In genomic region chr11:73596547-73596946, GRCh38 we compare ENCODE assay signal across 1 cellular context.
TF ChIP-seq lines count a peak whose summit lies in the region.

No MANE protein-coding gene starts in this region.

TF ChIP-seq in HEK293, 187 proteins besides CTCF, POLR2A, EP300 and RAD21 (continued from another document):
- no peak for TF ChIP-seq ZBTB11 (tag by site-specific recombination; conservative IDR thresholded peaks at IDR 0.05; ENCODE audit: low read depth)
- TF ChIP-seq ZNF670 (tag by site-specific recombination; IDR thresholded peaks at IDR 0.05; ENCODE audit: low read depth), result no peak
- TF ChIP-seq ZNF174 (tag by site-specific recombination; IDR thresholded peaks at IDR 0.05), result no peak
- no peak for TF ChIP-seq ZNF521 (tag by site-specific recombination; IDR thresholded peaks at IDR 0.05)
- peak; percentile 55; the same call in 1 of the 2 replicates for TF ChIP-seq REST (tag by site-specific recombination; IDR thresholded peaks at IDR 0.05)
- TF ChIP-seq, protein P1, sequence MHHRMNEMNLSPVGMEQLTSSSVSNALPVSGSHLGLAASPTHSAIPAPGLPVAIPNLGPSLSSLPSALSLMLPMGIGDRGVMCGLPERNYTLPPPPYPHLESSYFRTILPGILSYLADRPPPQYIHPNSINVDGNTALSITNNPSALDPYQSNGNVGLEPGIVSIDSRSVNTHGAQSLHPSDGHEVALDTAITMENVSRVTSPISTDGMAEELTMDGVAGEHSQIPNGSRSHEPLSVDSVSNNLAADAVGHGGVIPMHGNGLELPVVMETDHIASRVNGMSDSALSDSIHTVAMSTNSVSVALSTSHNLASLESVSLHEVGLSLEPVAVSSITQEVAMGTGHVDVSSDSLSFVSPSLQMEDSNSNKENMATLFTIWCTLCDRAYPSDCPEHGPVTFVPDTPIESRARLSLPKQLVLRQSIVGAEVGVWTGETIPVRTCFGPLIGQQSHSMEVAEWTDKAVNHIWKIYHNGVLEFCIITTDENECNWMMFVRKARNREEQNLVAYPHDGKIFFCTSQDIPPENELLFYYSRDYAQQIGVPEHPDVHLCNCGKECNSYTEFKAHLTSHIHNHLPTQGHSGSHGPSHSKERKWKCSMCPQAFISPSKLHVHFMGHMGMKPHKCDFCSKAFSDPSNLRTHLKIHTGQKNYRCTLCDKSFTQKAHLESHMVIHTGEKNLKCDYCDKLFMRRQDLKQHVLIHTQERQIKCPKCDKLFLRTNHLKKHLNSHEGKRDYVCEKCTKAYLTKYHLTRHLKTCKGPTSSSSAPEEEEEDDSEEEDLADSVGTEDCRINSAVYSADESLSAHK (tag by site-specific recombination; IDR thresholded peaks at IDR 0.05), result no peak
- no peak for TF ChIP-seq ZSCAN23 (tag by site-specific recombination; IDR thresholded peaks at IDR 0.05)
- TF ChIP-seq ZNF701 (tag by site-specific recombination; IDR thresholded peaks at IDR 0.05), result no peak
- TF ChIP-seq ZNF501 (tag by site-specific recombination; IDR thresholded peaks at IDR 0.05), result no peak
- no peak for TF ChIP-seq ZNF391 (tag by site-specific recombination; IDR thresholded peaks at IDR 0.05; ENCODE audit: borderline replicate concordance, low read depth)
- no peak for TF ChIP-seq ZSCAN30 (tag by site-specific recombination; IDR thresholded peaks at IDR 0.05)
- peak; percentile 31; the same call in 1 of the 2 replicates for TF ChIP-seq GLIS1 (tag by site-specific recombination; IDR thresholded peaks at IDR 0.05)
- peak; percentile 86 for TF ChIP-seq ZNF341 (tag by site-specific recombination; IDR thresholded peaks at IDR 0.05; ENCODE audit: low read depth)
- TF ChIP-seq ZNF76 (tag by site-specific recombination; IDR thresholded peaks at IDR 0.05; ENCODE audit: borderline replicate concordance, low read depth), result no peak
- no peak for TF ChIP-seq ZNF132 (tag by site-specific recombination; IDR thresholded peaks at IDR 0.05; ENCODE audit: borderline replicate concordance)
- TF ChIP-seq BCL11B (tag by site-specific recombination; IDR thresholded peaks at IDR 0.05; ENCODE audit: low read depth), result no peak
- TF ChIP-seq ZNF610 (tag by site-specific recombination; IDR thresholded peaks at IDR 0.05; ENCODE audit: borderline replicate concordance), result no peak
- TF ChIP-seq OVOL3 (tag by site-specific recombination; IDR thresholded peaks at IDR 0.05), result no peak
- TF ChIP-seq IKZF3 (tag by site-specific recombination; IDR thresholded peaks at IDR 0.05), result no peak
- TF ChIP-seq FEZF1 (tag by site-specific recombination; IDR thresholded peaks at IDR 0.05), result no peak
